Comparison of ENCODE assay signal across 22 cellular contexts in genomic region chr2:192357216-192357615, GRCh38.
"Had no signal": no experiment of that assay in that cellular context is flagged by ENCODE, and none has a peak within 500 bp of the region (broad histone marks: within the 10 kb centered on the region; RNA-seq: fewer than 3 reads in every experiment).

No MANE protein-coding gene starts in this region.

- H3K27me3 ChIP-seq: adrenal gland, ascending aorta, foreskin keratinocyte, left lung, right lobe of liver, stomach, suprapubic skin, transverse colon had no signal

- H3K36me3 ChIP-seq: adrenal gland, ascending aorta, left lung, right lobe of liver, stomach, suprapubic skin, transverse colon had no signal

- DNase-seq: activated naive CD4-positive, alpha-beta T cell; activated T-cell treated with anti-CD3 and anti-CD28 coated beads, Interleukin-2, amount 50 U/mL, for 24 hours; adrenal gland; effector memory CD4-positive, alpha-beta T cell; left lung; naive thymus-derived CD4-positive, alpha-beta T cell; occipital lobe; right lobe of liver; stimulated activated CD4-positive, alpha-beta T cell treated with anti-CD3 and anti-CD28 coated beads, Interleukin-15, amount 100 ng/mL, for 24 hours; stomach; transverse colon had no signal

- FAIRE-seq: endothelial cell of umbilical vein, keratinocyte, urothelium cell line had no signal

- ATAC-seq: activated T-helper 17 cell treated with anti-CD3 and anti-CD28 coated beads, Interleukin-2, amount 50 U/mL, for 72 hours; foreskin keratinocyte; left lung; naive thymus-derived CD4-positive, alpha-beta T cell; right lobe of liver; stimulated activated memory B cell treated with anti-CD40 and anti-IgM and Interleukin-4, amounts not matched to agents 10 μg/mL and 1 μg/mL and 100 μg/mL, for 72 hours; WTC11 had no signal

- H3K4me1 ChIP-seq: adrenal gland, ascending aorta, foreskin keratinocyte, left lung, right lobe of liver, stomach, suprapubic skin, transverse colon had no signal

- H3K9me3 ChIP-seq: adrenal gland, ascending aorta, right lobe of liver, stomach, suprapubic skin, transverse colon had no signal

- H3K4me3 ChIP-seq: adrenal gland, ascending aorta, left lung, lung, right lobe of liver, smooth muscle cell, stomach, suprapubic skin, transverse colon had no signal

- H3K4me2 ChIP-seq: smooth muscle cell had no signal

- H3K27ac ChIP-seq: adrenal gland, ascending aorta, foreskin keratinocyte, left lung, right lobe of liver, stomach, suprapubic skin, transverse colon had no signal
